In the genomic region with DNA sequence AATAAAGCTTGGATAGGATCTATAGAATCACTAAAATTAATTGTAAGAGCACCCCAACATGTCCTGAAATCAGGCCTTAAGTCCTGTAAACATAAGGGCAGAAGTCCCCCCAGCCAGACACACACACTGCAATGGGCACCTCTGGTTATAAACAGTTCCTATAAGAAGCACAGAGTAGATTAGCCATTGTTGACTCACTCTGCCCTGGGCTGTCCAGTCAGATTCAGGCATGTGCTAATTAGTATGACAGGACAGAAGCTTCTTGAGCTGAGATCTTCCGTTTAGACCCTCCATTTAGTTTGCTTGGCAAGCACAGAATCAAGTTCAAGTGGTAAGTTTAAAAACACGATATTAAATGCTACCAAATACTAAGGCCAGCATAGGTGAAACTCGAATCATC, we compare ENCODE assay signal across 25 cellular contexts. TPM values are rescaled to one million over a fixed set of nuclear protein-coding genes. Genes with fewer than 3 reads are reported as not detected.
A peak's percentile ranks its signal among the peaks of the same experiment; 100 is the strongest.
DNase-seq lines count a peak whose midpoint lies in the region; TF ChIP-seq lines count a peak whose summit lies in the region.
"Had no signal": no experiment of that assay in that cellular context is flagged by ENCODE, and none has a peak within 500 bp of the region (broad histone marks: within the 10 kb centered on the region; RNA-seq: fewer than 3 reads in every experiment).

No MANE protein-coding gene starts in this region.

- H3K9me3 Mint-ChIP-seq in chondrocyte (ENCODE audit: low read depth) = no peaks in the 10 kb centered on the region
- H3K9me3 Mint-ChIP-seq: activated B cell treated with CpG ODN at 0.5 μM for 24 hours; T-helper 2 cell treated with Interferon-gamma antibody and Interleukin-4, amounts not matched to agents 5 μg/mL and 100 μg/mL, for 36 hours had no signal

- H3K27me3 Mint-ChIP-seq in chondrocyte (ENCODE audit: low read depth) = no peaks in the 10 kb centered on the region
- H3K27me3 Mint-ChIP-seq: activated B cell treated with CpG ODN at 0.5 μM for 24 hours had no signal

- DNase-seq in AG04449 (ENCODE audit: low read depth, low spot score) (peak; percentile 49), HCEC 1CT (peak; percentile 61), T1000 (lab: John Stamatoyannopoulos, UW) (peak; percentile 61), fibroblast of villous mesenchyme (ENCODE audit: low read depth) (peak; percentile 8), activated gamma-delta T cell treated with Interleukin-2 at 50 U/mL for 16 hours (no peak), NCI-H2227 (lab: John Stamatoyannopoulos, UW; ENCODE audit: unreplicated experiment) (no peak), chondrocyte (ENCODE audit: low spot score) (no peak), sigmoid colon (no peak)
- DNase-seq: activated B cell treated with CpG ODN at 0.5 μM for 24 hours; activated CD8-positive, alpha-beta T cell treated with anti-CD3 and anti-CD28 coated beads, Interleukin-2, amount 10 ng/mL, durations not matched to agents 7 days and 5 days; activated naive CD4-positive, alpha-beta T cell treated with anti-CD3 and anti-CD28 coated beads, Interleukin-2, amount 50 U/mL, for 16 hours; activated T-cell treated with anti-CD3 and anti-CD28 coated beads, Interleukin-2, amount 50 U/mL, for 48 hours; effector memory CD4-positive, alpha-beta T cell; GF-D8; GOT3; KBM-7; NCI-H1694 treated with DMSO at 0.1 percent for 48 hours; NCI-H774; nucleus accumbens; substantia nigra had no signal

- no peaks in the 10 kb centered on the region for H3K4me1 ChIP-seq in sigmoid colon
- H3K4me1 ChIP-seq: vagina had no signal

- no peaks in the 10 kb centered on the region for H3K9me3 ChIP-seq in sigmoid colon
- H3K9me3 ChIP-seq: vagina had no signal

- H3K4me3 Mint-ChIP-seq in chondrocyte (ENCODE audit: unreplicated experiment) = no peak overlapping the region
- H3K4me3 Mint-ChIP-seq: activated B cell treated with CpG ODN at 0.5 μM for 24 hours; activated CD8-positive, alpha-beta T cell treated with anti-CD3 and anti-CD28 coated beads, Interleukin-2, amount 10 ng/mL, durations not matched to agents 7 days and 5 days; T-helper 2 cell treated with Interferon-gamma antibody and Interleukin-4, amounts not matched to agents 5 μg/mL and 100 μg/mL, for 36 hours had no signal

- H3K4me1 Mint-ChIP-seq in chondrocyte (ENCODE audit: low read depth) = peaks cover 39% of the 10 kb centered on the region

- no peaks in the 10 kb centered on the region for H3K36me3 ChIP-seq in sigmoid colon
- H3K36me3 ChIP-seq: vagina had no signal

- H3K27ac ChIP-seq in sigmoid colon = no peak overlapping the region
- H3K27ac ChIP-seq: hepatocyte, SK-N-MC, vagina had no signal

- no peak for TF ChIP-seq POLR2A in sigmoid colon (IDR thresholded peaks at IDR 0.05)

- no peak for TF ChIP-seq EP300 in sigmoid colon (IDR thresholded peaks at IDR 0.05)

- CTCF ChIA-PET in AG04449 (lab: Yijun Ruan, JAX) = interaction anchor here (0.7 kb wide), 1 partner anchor 12 kb away, joined by 3 read pairs; no protein-coding TSS in a partner anchor

- H3K4me3 ChIP-seq in AG04449 (ENCODE audit: low read depth, low read length) (no peak overlapping the region), fibroblast of villous mesenchyme (ENCODE audit: low read depth, low read length) (no peak overlapping the region), sigmoid colon (no peak overlapping the region)
- H3K4me3 ChIP-seq: hepatocyte, lung, SK-N-MC, vagina had no signal

- 88 to 93% methylated on average over 3 of the region's 3 CpGs for WGBS in sigmoid colon, 2 donors

- H3K27ac Mint-ChIP-seq in chondrocyte (ENCODE audit: unreplicated experiment) = no peak overlapping the region
- H3K27ac Mint-ChIP-seq: activated B cell treated with CpG ODN at 0.5 μM for 24 hours; activated CD8-positive, alpha-beta T cell treated with anti-CD3 and anti-CD28 coated beads, Interleukin-2, amount 10 ng/mL, durations not matched to agents 7 days and 5 days; T-helper 2 cell treated with Interferon-gamma antibody and Interleukin-4, amounts not matched to agents 5 μg/mL and 100 μg/mL, for 36 hours had no signal

- intact Hi-C loops in sigmoid colon (cut with DNase I) = no loop called here

- H3K27me3 ChIP-seq in sigmoid colon = no peaks in the 10 kb centered on the region
- H3K27me3 ChIP-seq: hepatocyte, vagina had no signal

- TF ChIP-seq CTCF in AG04449 (IDR thresholded peaks at IDR 0.05; ENCODE audit: insufficient read depth, low read length, missing control alignments) (no peak), fibroblast of villous mesenchyme (IDR thresholded peaks at IDR 0.05; ENCODE audit: insufficient read depth, low read depth, low read length) (no peak), chondrocyte (IDR thresholded peaks at IDR 0.05) (no peak), sigmoid colon (IDR thresholded peaks at IDR 0.05) (no peak)

- POLR2A ChIA-PET in AG04449 (lab: Yijun Ruan, JAX) = no interaction called here

- H3K36me3 Mint-ChIP-seq in chondrocyte (ENCODE audit: low read depth) = no peaks in the 10 kb centered on the region

RNA-seq across cellular contexts. Expression of a gene that starts 11.8 kb away (rescaled TPM):
- total RNA-seq in fibroblast of villous mesenchyme (16.8 and 21.6 TPM in 2 replicates), chondrocyte (8.8 to 14.8 TPM (median 10.9 TPM) in 3 replicates), sigmoid colon (10 to 100 TPM in 3 of 4 donors, 1 to 10 TPM in 1; 8.6 to 16.8 (median 11.5) TPM)
- 1 to 10 TPM; 6.6 to 9.5 (median 8.4) TPM for polyA plus RNA-seq in sigmoid colon

Comparison
In these comparisons a context has a peak if more than half of its experiments do, and no peak if none do; other contexts are left out.
1. DNase-seq: peak in AG04449 (single experiment), HCEC 1CT (single experiment), T1000 (single experiment) and fibroblast of villous mesenchyme (single experiment); none in activated gamma-delta T cell treated with Interleukin-2 at 50 U/mL for 16 hours (single experiment), NCI-H2227 (single experiment), chondrocyte (single experiment) and sigmoid colon (single experiment).